ENCODE assay signal across 8 cellular contexts in genomic region chr3:122356402-122356801, GRCh38. TPM values are rescaled to one million over a fixed set of nuclear protein-coding genes. Genes with fewer than 3 reads are reported as not detected.
A peak's percentile ranks its signal among the peaks of the same experiment; 100 is the strongest.
DNase-seq lines count a peak whose midpoint lies in the region; ATAC-seq, FAIRE-seq and TF ChIP-seq lines count a peak whose summit lies in the region.

No MANE protein-coding gene starts in this region.

- peak; percentile 6 for FAIRE-seq in A204.1 (lab: Jason Lieb, UNC)
- FAIRE-seq in HepG2 (lab: Jason Lieb, UNC): no peak

- no peak for TF ChIP-seq POLR2A in adrenal gland (IDR thresholded peaks at IDR 0.05)
- TF ChIP-seq POLR2A in HepG2 (IDR thresholded peaks at IDR 0.05; ENCODE audit: insufficient read depth in 1 of 2, low read depth in 2 of 2, low read length in 2 of 2): no peak

- no peaks in the 10 kb centered on the region for H3K9me3 ChIP-seq in DND-41 (ENCODE audit: insufficient read depth, low read length, severe bottlenecking)
- no peaks in the 10 kb centered on the region for H3K9me3 ChIP-seq in adrenal gland (replicated peaks in 1 of 3)
- no peaks in the 10 kb centered on the region for H3K9me3 ChIP-seq in HepG2 (ENCODE audit: low read length)

- H3K36me3 ChIP-seq in DND-41 (ENCODE audit: insufficient read depth, low read length) (peaks cover 11% of the 10 kb centered on the region; the same call in 1 of the 2 replicates), adrenal gland (replicated peaks in 1 of 2) (no peaks in the 10 kb centered on the region), HepG2 (replicated peaks in 1 of 2; ENCODE audit: control insufficient read depth in 1 of 2, insufficient read depth in 2 of 2, low read length in 2 of 2) (peaks cover 5 to 7% of the 10 kb centered on the region in 2 experiments; a peak in 3 of 5 replicates)

- H3K27ac ChIP-seq in DND-41 (ENCODE audit: low read length): no peak overlapping the region
- no peak overlapping the region for H3K27ac ChIP-seq in adrenal gland
- no peak overlapping the region for H3K27ac ChIP-seq in HepG2 (ENCODE audit: extremely low read length, insufficient read depth, low read length)

- no peak for TF ChIP-seq EP300 in HepG2 (IDR thresholded peaks at IDR 0.05; ENCODE audit: low read depth in 2 of 2, low read length in 2 of 2)
- no peak for TF ChIP-seq EP300 in HepG2 (CRISPR knock-in tag; IDR thresholded peaks at IDR 0.05; ENCODE audit: borderline replicate concordance)

- CTCF ChIA-PET in HepG2 (lab: Yijun Ruan, JAX; ENCODE audit: low intra/inter-chr PET ratio, low total read pairs): interaction anchor here (0.7 kb wide), 1 partner anchor 50 kb away, joined by 3 read pairs; no protein-coding TSS in a partner anchor

- no peaks in the 10 kb centered on the region for H3K27me3 ChIP-seq in DND-41 (ENCODE audit: insufficient read depth, low read length, poor library complexity)
- H3K27me3 ChIP-seq in adrenal gland: no peaks in the 10 kb centered on the region
- H3K27me3 ChIP-seq in HepG2 (ENCODE audit: control insufficient read depth in 1 of 2, insufficient read depth in 2 of 2, low read length in 2 of 2): no peaks in the 10 kb centered on the region

- H3K4me2 ChIP-seq in DND-41 (ENCODE audit: insufficient read depth, low read length) (no peak overlapping the region), HepG2 (ENCODE audit: low read depth, low read length) (no peak overlapping the region)

- WGBS in adrenal gland, 4 donors: 76 to 80% (median 77%) methylated on average over 4 of the region's 4 CpGs
- WGBS in HepG2 (ENCODE audit: low lambda C conversion rate): 91% methylated on average over 4 of the region's 4 CpGs

- BruUV-seq in HepG2 (replicated peaks; lab: Mats Ljungman, UMichigan): no TSS peak

- POLR2A ChIA-PET in HepG2 (lab: Yijun Ruan, JAX): no interaction called here

- no peak for ATAC-seq in DND-41 (ENCODE audit: insufficient read depth, low read depth)
- ATAC-seq in HepG2: peak; percentile 85
- ATAC-seq in GM18858 (IDR thresholded peaks at IDR 0.05; ENCODE audit: unreplicated experiment): no peak

- intact Hi-C loops in adrenal gland (cut with DNase I) (no loop called here), HepG2 (cut with micrococcal nuclease; ENCODE audit: unreplicated experiment) (loop anchor here (1.0 to 2.0 kb wide), 2 partner anchors 50 to 256 kb away; no protein-coding TSS in a partner anchor)

- TF ChIP-seq CTCF in DND-41 (IDR thresholded peaks at IDR 0.05; ENCODE audit: borderline replicate concordance, extremely low read depth, low read length, poor library complexity, severe bottlenecking) (peak; percentile 57), adrenal gland (IDR thresholded peaks at IDR 0.05) (peak in 4 of 6 experiments; percentile 32 to 39 (median 35)), HepG2 (CRISPR knock-in tag; IDR thresholded peaks at IDR 0.05) (peak; percentile 78)

- no peak overlapping the region for H2AFZ ChIP-seq in DND-41 (ENCODE audit: low read depth, low read length)
- H2AFZ ChIP-seq in HepG2 (ENCODE audit: low read length): no peak overlapping the region

- H3K4me3 ChIP-seq in DND-41 (ENCODE audit: low read depth in 1 of 2, low read length in 2 of 2) (no peak overlapping the region), adrenal gland (no peak overlapping the region), HepG2 (replicated peaks in 1 of 3; ENCODE audit: insufficient read depth in 1 of 3, low read depth in 2 of 3, low read length in 3 of 3) (no peak overlapping the region)

- TF ChIP-seq RAD21 in HepG2 (CRISPR knock-in tag; IDR thresholded peaks at IDR 0.05): peak; percentile 74

- H3K9ac ChIP-seq in DND-41 (ENCODE audit: low read depth, low read length) (no peak overlapping the region), HepG2 (ENCODE audit: insufficient read depth, low read depth, low read length) (no peak overlapping the region)

- H3K79me2 ChIP-seq in DND-41 (ENCODE audit: insufficient read depth, low read length) (no peaks in the 10 kb centered on the region), HepG2 (ENCODE audit: insufficient read depth, low read length) (no peaks in the 10 kb centered on the region)

- H3K4me1 ChIP-seq in DND-41 (ENCODE audit: insufficient read depth, low read length) (no peaks in the 10 kb centered on the region), adrenal gland (replicated peaks in 1 of 2) (peaks cover 0 to 11% of the 10 kb centered on the region in 2 donors), HepG2 (ENCODE audit: insufficient read depth, low read length) (no peaks in the 10 kb centered on the region)

- DNase-seq in DND-41 (peak; percentile 24), NCI-H1417 (lab: John Stamatoyannopoulos, UW) (peak; percentile 58 to 83 (median 62)), adrenal gland (peak in 4 of 7 donors; percentile 25 to 39 (median 31)), HepG2 (ENCODE audit: low spot score) (peak; percentile 57), Kasumi-1 (lab: John Stamatoyannopoulos, UW) (no peak), LoVo (ENCODE audit: low spot score) (no peak)

- H4K20me1 ChIP-seq in DND-41 (ENCODE audit: insufficient read depth, low read length) (no peaks in the 10 kb centered on the region), HepG2 (ENCODE audit: insufficient read depth, low read length) (no peaks in the 10 kb centered on the region)

- in situ Hi-C loops in HepG2 (cut with HindIII; ENCODE audit: extremely low pct_ligation_motif_present, low pct_unique_long_range_greater_than_20kb): loop anchor here (5.0 to 10.0 kb wide), 2 partner anchors 44 to 252 kb away; no protein-coding TSS in a partner anchor

RNA-seq across cellular contexts. Expression of gene MIX23, which starts 26.6 kb away (rescaled TPM):
- total RNA-seq in adrenal gland (10 to 100 TPM; 10.6 to 44.4 (median 32.5) TPM), HepG2 (2016; rRNA removed; fragmentation: Illumina TruSeq; extraction: Trizol) (152 and 233 TPM in 2 replicates)
- polyA plus RNA-seq in adrenal gland (100 to 1,000 TPM in 1 of 3 donors, 10 to 100 TPM in 2; 49.8 to 118 (median 57.4) TPM), HepG2 (2011; rRNA removed) (16.2 and 20.0 TPM in 2 replicates)
- total RNA-seq in HepG2 (2016; cell fraction: cytosol; rRNA removed; fragmentation: Illumina TruSeq; extraction: Trizol; ENCODE audit: low read depth): 96.3 and 103 TPM in 2 replicates
- total RNA-seq in HepG2 (2016; cell fraction: insoluble cytoplasmic fraction; rRNA removed; fragmentation: Illumina TruSeq; extraction: Trizol): 150 and 251 TPM in 2 replicates
- total RNA-seq in HepG2 (2016; cell fraction: membrane; rRNA removed; fragmentation: Illumina TruSeq; extraction: Trizol): 93.8 and 116 TPM in 2 replicates
- 55.1 and 57.7 TPM in 2 replicates for total RNA-seq in HepG2 (2016; cell fraction: nucleus; rRNA removed; fragmentation: Illumina TruSeq; extraction: Trizol)
- polyA plus RNA-seq in HepG2 (2011; cell fraction: cytosol; rRNA removed): 10.9 and 12.5 TPM in 2 replicates
- polyA plus RNA-seq in HepG2 (2011; cell fraction: nucleus; rRNA removed): 7.9 and 12.8 TPM in 2 replicates
- 65.6 and 98.8 TPM in 2 replicates for polyA plus RNA-seq in HepG2 (2012)
- polyA plus RNA-seq in HepG2 (2016; cell fraction: cytosol; fragmentation: Illumina TruSeq; extraction: Trizol; ENCODE audit: low read depth): 99.1 and 102 TPM in 2 replicates
- 274 and 298 TPM in 2 replicates for polyA plus RNA-seq in HepG2 (2016; cell fraction: insoluble cytoplasmic fraction; fragmentation: Illumina TruSeq; extraction: Trizol; ENCODE audit: low read depth)
- 96.2 and 118 TPM in 2 replicates for polyA plus RNA-seq in HepG2 (2016; cell fraction: membrane; fragmentation: Illumina TruSeq; extraction: Trizol; ENCODE audit: low read depth)
- polyA plus RNA-seq in HepG2 (2016; cell fraction: nucleus; fragmentation: Illumina TruSeq; extraction: Trizol; ENCODE audit: insufficient read depth, low read depth): 116 and 117 TPM in 2 replicates
- 3.6 and 4.8 TPM in 2 replicates for polyA minus RNA-seq in HepG2 (2011; rRNA and poly(A)+ RNA removed; ENCODE audit: low replicate concordance)
- polyA minus RNA-seq in HepG2 (2011; cell fraction: cytosol; rRNA and poly(A)+ RNA removed): 18.9 and 22.0 TPM in 2 replicates
- polyA minus RNA-seq in HepG2 (2011; cell fraction: nucleus; rRNA and poly(A)+ RNA removed): 23.4 and 27.4 TPM in 2 replicates

RNA-seq across cellular contexts. Expression of gene FAM162A, which starts 27.6 kb away (rescaled TPM):
- total RNA-seq in adrenal gland: 100 to 1,000 TPM in 1 of 8 donors, 10 to 100 TPM in 7; 36.2 to 158 (median 67.7) TPM
- 100 to 1,000 TPM in 2 of 3 donors, 10 to 100 TPM in 1; 96.0 to 287 (median 269) TPM for polyA plus RNA-seq in adrenal gland
- 115 and 131 TPM in 2 replicates for total RNA-seq in HepG2 (2016; rRNA removed; fragmentation: Illumina TruSeq; extraction: Trizol)
- 18.3 and 23.7 TPM in 2 replicates for total RNA-seq in HepG2 (2016; cell fraction: cytosol; rRNA removed; fragmentation: Illumina TruSeq; extraction: Trizol; ENCODE audit: low read depth)
- total RNA-seq in HepG2 (2016; cell fraction: insoluble cytoplasmic fraction; rRNA removed; fragmentation: Illumina TruSeq; extraction: Trizol): 118 and 149 TPM in 2 replicates
- 29.2 and 29.7 TPM in 2 replicates for total RNA-seq in HepG2 (2016; cell fraction: membrane; rRNA removed; fragmentation: Illumina TruSeq; extraction: Trizol)
- 44.8 and 51.6 TPM in 2 replicates for total RNA-seq in HepG2 (2016; cell fraction: nucleus; rRNA removed; fragmentation: Illumina TruSeq; extraction: Trizol)
- polyA plus RNA-seq in HepG2 (2011; rRNA removed): 141 and 155 TPM in 2 replicates
- polyA plus RNA-seq in HepG2 (2011; cell fraction: cytosol; rRNA removed): 81.9 and 104 TPM in 2 replicates
- 33.6 and 34.6 TPM in 2 replicates for polyA plus RNA-seq in HepG2 (2011; cell fraction: nucleus; rRNA removed)
- 197 and 266 TPM in 2 replicates for polyA plus RNA-seq in HepG2 (2012)
- 34.9 and 38.9 TPM in 2 replicates for polyA plus RNA-seq in HepG2 (2016; cell fraction: cytosol; fragmentation: Illumina TruSeq; extraction: Trizol; ENCODE audit: low read depth)
- polyA plus RNA-seq in HepG2 (2016; cell fraction: insoluble cytoplasmic fraction; fragmentation: Illumina TruSeq; extraction: Trizol; ENCODE audit: low read depth): 167 and 187 TPM in 2 replicates
- 30.9 and 35.6 TPM in 2 replicates for polyA plus RNA-seq in HepG2 (2016; cell fraction: membrane; fragmentation: Illumina TruSeq; extraction: Trizol; ENCODE audit: low read depth)
- polyA plus RNA-seq in HepG2 (2016; cell fraction: nucleus; fragmentation: Illumina TruSeq; extraction: Trizol; ENCODE audit: insufficient read depth, low read depth): 93.4 and 95.0 TPM in 2 replicates
- polyA minus RNA-seq in HepG2 (2011; rRNA and poly(A)+ RNA removed; ENCODE audit: low replicate concordance): 11.7 and 21.1 TPM in 2 replicates
- polyA minus RNA-seq in HepG2 (2011; cell fraction: cytosol; rRNA and poly(A)+ RNA removed): 29.6 and 36.6 TPM in 2 replicates
- polyA minus RNA-seq in HepG2 (2011; cell fraction: nucleus; rRNA and poly(A)+ RNA removed): 70.0 and 72.2 TPM in 2 replicates

RNA-seq across cellular contexts. Expression of gene CSTA, which starts 31.4 kb away (rescaled TPM):
- 1 to 10 TPM in 7 of 8 donors, not detected in 1; 1.1 to 5.6 (median 4.0) TPM for total RNA-seq in adrenal gland
- polyA plus RNA-seq in adrenal gland: 10 to 100 TPM in 2 of 3 donors, 1 to 10 TPM in 1; 8.8 to 15.7 (median 13.0) TPM
- total RNA-seq in HepG2 (2016; rRNA removed; fragmentation: Illumina TruSeq; extraction: Trizol): 11.0 and 13.9 TPM in 2 replicates
- total RNA-seq in HepG2 (2016; cell fraction: cytosol; rRNA removed; fragmentation: Illumina TruSeq; extraction: Trizol; ENCODE audit: low read depth): 6.8 and 7.6 TPM in 2 replicates
- total RNA-seq in HepG2 (2016; cell fraction: insoluble cytoplasmic fraction; rRNA removed; fragmentation: Illumina TruSeq; extraction: Trizol): 10.6 and 14.8 TPM in 2 replicates
- total RNA-seq in HepG2 (2016; cell fraction: membrane; rRNA removed; fragmentation: Illumina TruSeq; extraction: Trizol): 6.5 and 8.4 TPM in 2 replicates
- 2.7 and 3.1 TPM in 2 replicates for total RNA-seq in HepG2 (2016; cell fraction: nucleus; rRNA removed; fragmentation: Illumina TruSeq; extraction: Trizol)
- 3.9 and 4.9 TPM in 2 replicates for polyA plus RNA-seq in HepG2 (2011; rRNA removed)
- polyA plus RNA-seq in HepG2 (2011; cell fraction: cytosol; rRNA removed): 0.91 and 3.9 TPM in 2 replicates
- 0.61 and 1.5 TPM in 2 replicates for polyA plus RNA-seq in HepG2 (2011; cell fraction: nucleus; rRNA removed)
- 6.1 and 6.9 TPM in 2 replicates for polyA plus RNA-seq in HepG2 (2012)
- 6.8 and 7.2 TPM in 2 replicates for polyA plus RNA-seq in HepG2 (2016; cell fraction: cytosol; fragmentation: Illumina TruSeq; extraction: Trizol; ENCODE audit: low read depth)
- polyA plus RNA-seq in HepG2 (2016; cell fraction: insoluble cytoplasmic fraction; fragmentation: Illumina TruSeq; extraction: Trizol; ENCODE audit: low read depth): 13.5 and 13.6 TPM in 2 replicates
- 7.0 and 8.5 TPM in 2 replicates for polyA plus RNA-seq in HepG2 (2016; cell fraction: membrane; fragmentation: Illumina TruSeq; extraction: Trizol; ENCODE audit: low read depth)
- 6.3 and 6.6 TPM in 2 replicates for polyA plus RNA-seq in HepG2 (2016; cell fraction: nucleus; fragmentation: Illumina TruSeq; extraction: Trizol; ENCODE audit: insufficient read depth, low read depth)
- polyA minus RNA-seq in HepG2 (2011; rRNA and poly(A)+ RNA removed; ENCODE audit: low replicate concordance): not detected in 2 replicates
- polyA minus RNA-seq in HepG2 (2011; cell fraction: cytosol; rRNA and poly(A)+ RNA removed): 1.8 TPM in 1 of 2 replicates, not detected in the other
- 0.90 and 1.5 TPM in 2 replicates for polyA minus RNA-seq in HepG2 (2011; cell fraction: nucleus; rRNA and poly(A)+ RNA removed)

RNA-seq across cellular contexts. Expression of gene WDR5B, which starts 59.5 kb away (rescaled TPM):
- 10 to 100 TPM in 1 of 8 donors, 1 to 10 TPM in 7; 3.6 to 10.3 (median 6.7) TPM for total RNA-seq in adrenal gland
- polyA plus RNA-seq in adrenal gland: 1 to 10 TPM; 3.0 to 7.9 (median 3.3) TPM
- total RNA-seq in HepG2 (2016; rRNA removed; fragmentation: Illumina TruSeq; extraction: Trizol): 3.6 and 4.5 TPM in 2 replicates
- 1.1 and 1.2 TPM in 2 replicates for total RNA-seq in HepG2 (2016; cell fraction: cytosol; rRNA removed; fragmentation: Illumina TruSeq; extraction: Trizol; ENCODE audit: low read depth)
- total RNA-seq in HepG2 (2016; cell fraction: insoluble cytoplasmic fraction; rRNA removed; fragmentation: Illumina TruSeq; extraction: Trizol): 3.5 and 5.6 TPM in 2 replicates
- total RNA-seq in HepG2 (2016; cell fraction: membrane; rRNA removed; fragmentation: Illumina TruSeq; extraction: Trizol): 2.8 and 3.6 TPM in 2 replicates
- total RNA-seq in HepG2 (2016; cell fraction: nucleus; rRNA removed; fragmentation: Illumina TruSeq; extraction: Trizol): 4.0 TPM in 2 replicates
- 2.2 and 2.5 TPM in 2 replicates for polyA plus RNA-seq in HepG2 (2011; rRNA removed)
- 0.94 and 1.8 TPM in 2 replicates for polyA plus RNA-seq in HepG2 (2011; cell fraction: cytosol; rRNA removed)
- 1.3 and 2.0 TPM in 2 replicates for polyA plus RNA-seq in HepG2 (2011; cell fraction: nucleus; rRNA removed)
- 1.6 and 2.3 TPM in 2 replicates for polyA plus RNA-seq in HepG2 (2012)
- 0.49 and 0.52 TPM in 2 replicates for polyA plus RNA-seq in HepG2 (2016; cell fraction: cytosol; fragmentation: Illumina TruSeq; extraction: Trizol; ENCODE audit: low read depth)
- 3.5 and 4.0 TPM in 2 replicates for polyA plus RNA-seq in HepG2 (2016; cell fraction: insoluble cytoplasmic fraction; fragmentation: Illumina TruSeq; extraction: Trizol; ENCODE audit: low read depth)
- polyA plus RNA-seq in HepG2 (2016; cell fraction: membrane; fragmentation: Illumina TruSeq; extraction: Trizol; ENCODE audit: low read depth): 1.4 and 1.5 TPM in 2 replicates
- polyA plus RNA-seq in HepG2 (2016; cell fraction: nucleus; fragmentation: Illumina TruSeq; extraction: Trizol; ENCODE audit: insufficient read depth, low read depth): 3.7 and 4.4 TPM in 2 replicates
- 1.7 and 3.5 TPM in 2 replicates for polyA minus RNA-seq in HepG2 (2011; rRNA and poly(A)+ RNA removed; ENCODE audit: low replicate concordance)
- polyA minus RNA-seq in HepG2 (2011; cell fraction: cytosol; rRNA and poly(A)+ RNA removed): 1.1 and 1.4 TPM in 2 replicates
- 5.9 and 8.2 TPM in 2 replicates for polyA minus RNA-seq in HepG2 (2011; cell fraction: nucleus; rRNA and poly(A)+ RNA removed)

Comparison
In these comparisons a context has a peak if more than half of its experiments do, and no peak if none do; other contexts are left out.
1. DNase-seq: peak in DND-41 (single experiment), NCI-H1417 (3 of 3), adrenal gland (4 of 7) and HepG2 (single experiment); none in Kasumi-1 (0 of 2) and LoVo (single experiment).
2. Peak in every context shown above with its lines, with median percentiles within 50 percentile points of each other: CTCF ChIP-seq.